Comparison of ENCODE assay signal across 1 cellular context in genomic region chr7:92528188-92528957, GRCh38.
A peak's percentile ranks its signal among the peaks of the same experiment; 100 is the strongest.
TF ChIP-seq lines count a peak whose summit lies in the region.

Gene PEX1, minus strand, starts transcription at chr7:92528520. Its CDS starts 85 bp downstream, at chr7:92528435.
Gene RBM48, plus strand, starts transcription at chr7:92528795. Its CDS starts 19 bp downstream, at chr7:92528814.

TF ChIP-seq in HepG2, 621 proteins besides CTCF, POLR2A, EP300 and RAD21 (continued from another document):
- TF ChIP-seq TEAD3 (CRISPR knock-in tag; optimal IDR thresholded peaks at IDR 0.05; ENCODE audit: borderline replicate concordance) (peak; percentile 52), RBM39 (IDR thresholded peaks at IDR 0.05; ENCODE audit: low read depth, low read length, poor library complexity, severe bottlenecking) (peak; percentile 75), TFDP1 (CRISPR knock-in tag; IDR thresholded peaks at IDR 0.05; ENCODE audit: borderline replicate concordance) (peak; percentile 29; the same call in 1 of the 2 replicates), POLR2AphosphoS5 (IDR thresholded peaks at IDR 0.05; ENCODE audit: low read depth, low read length) (peak; percentile 79), HDAC2 (CRISPR knock-in tag; IDR thresholded peaks at IDR 0.05) (peak; percentile 81; the same call in 1 of the 2 replicates), ONECUT2 (CRISPR knock-in tag; IDR thresholded peaks at IDR 0.05) (peak; percentile 88), ZNF142 (CRISPR knock-in tag; IDR thresholded peaks at IDR 0.05) (0 out of 2 replicates have a peak, but pooled peaks have one; percentile 7), ZNF263 (CRISPR knock-in tag; IDR thresholded peaks at IDR 0.05) (peak; percentile 63), ZNF619 (CRISPR knock-in tag; IDR thresholded peaks at IDR 0.05) (peak; percentile 59; the same call in 1 of the 2 replicates), ZNF232 (CRISPR knock-in tag; IDR thresholded peaks at IDR 0.05; ENCODE audit: borderline replicate concordance) (no peak; the same call in 1 of the 2 replicates), ZNF317 (CRISPR knock-in tag; IDR thresholded peaks at IDR 0.05) (peak; percentile 40), PRDM4 (CRISPR knock-in tag; IDR thresholded peaks at IDR 0.05; ENCODE audit: borderline replicate concordance) (no peak), ZNF292 (CRISPR knock-in tag; IDR thresholded peaks at IDR 0.05; ENCODE audit: borderline replicate concordance, low read depth) (peak; percentile 50; the same call in 1 of the 2 replicates), ZZZ3 (CRISPR knock-in tag; IDR thresholded peaks at IDR 0.05; ENCODE audit: borderline replicate concordance) (peak; percentile 85; the same call in 1 of the 2 replicates), NFKB2 (CRISPR knock-in tag; IDR thresholded peaks at IDR 0.05; ENCODE audit: borderline replicate concordance) (0 out of 2 replicates have a peak, but pooled peaks have one; percentile 42), ZNF562 (CRISPR knock-in tag; IDR thresholded peaks at IDR 0.05; ENCODE audit: borderline replicate concordance) (no peak), HOXA3 (CRISPR knock-in tag; IDR thresholded peaks at IDR 0.05) (peak; percentile 93), ZMYM2 (CRISPR knock-in tag; IDR thresholded peaks at IDR 0.05) (0 out of 2 replicates have a peak, but pooled peaks have one; percentile 7), ZMAT5 (CRISPR knock-in tag; IDR thresholded peaks at IDR 0.05; ENCODE audit: borderline replicate concordance, low read depth) (no peak), ZHX2 (IDR thresholded peaks at IDR 0.05; ENCODE audit: low read depth) (peak; percentile 82), ZHX2 (CRISPR knock-in tag; IDR thresholded peaks at IDR 0.05; ENCODE audit: borderline replicate concordance) (no peak), ZKSCAN5 (CRISPR knock-in tag; IDR thresholded peaks at IDR 0.05) (no peak), MEIS1 (CRISPR knock-in tag; IDR thresholded peaks at IDR 0.05; ENCODE audit: borderline replicate concordance) (peak; percentile 56; the same call in 1 of the 2 replicates), AGO2 (optimal IDR thresholded peaks at IDR 0.05; ENCODE audit: low read depth, low read length) (peak; percentile 49), NR3C1 (CRISPR knock-in tag; IDR thresholded peaks at IDR 0.05) (no peak), PHF20 (CRISPR knock-in tag; IDR thresholded peaks at IDR 0.05) (peak; percentile 97)
